In the genomic region with DNA sequence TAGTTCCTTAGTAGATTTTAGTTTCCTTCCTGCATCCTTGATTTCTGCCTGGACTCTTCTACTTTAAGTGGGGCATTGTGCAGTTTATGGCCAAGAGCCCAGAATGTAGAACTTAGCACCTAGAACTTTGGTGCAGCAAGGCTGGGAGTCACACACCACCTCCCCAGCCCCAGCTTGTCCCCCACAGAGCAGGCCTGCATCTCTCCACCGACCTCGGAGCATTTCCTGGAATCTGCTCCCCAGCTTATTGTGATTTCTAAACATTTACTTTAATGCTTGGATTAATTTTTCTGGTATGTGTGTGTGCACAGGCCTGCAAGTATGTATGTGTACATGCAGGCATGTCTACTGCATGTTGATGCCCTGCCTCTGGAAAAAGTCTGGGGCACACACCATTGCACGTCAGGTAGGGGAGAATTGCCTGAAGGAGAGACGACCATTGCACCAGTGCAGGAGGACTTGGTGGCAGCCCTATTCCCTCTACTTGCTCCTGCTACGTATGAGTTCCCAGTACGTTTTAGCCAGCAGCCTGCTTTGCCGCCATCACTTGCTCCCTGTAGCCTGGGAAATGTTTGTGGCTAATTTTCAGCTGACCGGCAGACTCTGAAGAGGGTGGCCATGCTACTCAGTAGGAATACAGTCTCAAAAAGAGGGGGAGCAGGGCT, we compare ENCODE assay signal across 22 cellular contexts.
"Had no signal": no experiment of that assay in that cellular context is flagged by ENCODE, and none has a peak within 500 bp of the region (broad histone marks: within the 10 kb centered on the region; RNA-seq: fewer than 3 reads in every experiment).

No MANE protein-coding gene starts in this region.

- H3K4me1 ChIP-seq: colonic mucosa had no signal

- H3K9me3 Mint-ChIP-seq: activated CD4-positive, alpha-beta memory T cell treated with anti-CD3 and anti-CD28 coated beads for 36 hours; activated CD4-positive, alpha-beta T cell treated with anti-CD3 and anti-CD28 coated beads, Interleukin-2, amount 10 ng/mL, durations not matched to agents 24 days and 14 days; activated T-cell treated with anti-CD3 and anti-CD28 coated beads, Interleukin-2, amount 50 U/mL, for 4 hours; activated T-helper 17 cell treated with anti-CD3 and anti-CD28 coated beads, Interleukin-2, amount 50 U/mL, for 72 hours had no signal

- DNase-seq: activated CD4-positive, alpha-beta memory T cell treated with anti-CD3 and anti-CD28 coated beads for 36 hours; activated CD4-positive, alpha-beta T cell treated with anti-CD3 and anti-CD28 coated beads for 36 hours; activated CD4-positive, alpha-beta T cell treated with anti-CD3 and anti-CD28 coated beads, Interleukin-2, amount 10 ng/mL, durations not matched to agents 24 days and 14 days; activated CD4-positive, CD25-positive, alpha-beta regulatory T cell; activated CD4-positive, CD25-positive, alpha-beta regulatory T cell treated with anti-CD3 and anti-CD28 coated beads, Interleukin-2, amount 50 U/mL, for 72 hours; activated CD8-positive, alpha-beta T cell treated with anti-CD3 and anti-CD28 coated beads, Interleukin-2, amount 10 ng/mL, durations not matched to agents 7 days and 5 days; activated effector memory CD4-positive, alpha-beta T cell treated with Interleukin-2 at 50 U/mL for 16 hours; activated gamma-delta T cell treated with Interleukin-2 at 50 U/mL for 16 hours; activated naive CD4-positive, alpha-beta T cell treated with anti-CD3 and anti-CD28 coated beads, Interleukin-2, amount 50 U/mL, for 16 hours; activated naive CD4-positive, alpha-beta T cell treated with Interleukin-2 at 50 U/mL for 16 hours; activated T-cell treated with anti-CD3 and anti-CD28 coated beads, Interleukin-2, amount 50 U/mL, for 4 hours; amniotic stem cell; anterior cingulate cortex; brain microvascular endothelial cell; caudate nucleus; colonic mucosa; effector CD8-positive, alpha-beta T cell; foreskin fibroblast; T-helper 2 cell had no signal

- H3K36me3 ChIP-seq: brain microvascular endothelial cell, colonic mucosa had no signal

- H3K4me3 Mint-ChIP-seq: activated CD4-positive, alpha-beta memory T cell treated with anti-CD3 and anti-CD28 coated beads for 36 hours; activated CD4-positive, alpha-beta T cell treated with anti-CD3 and anti-CD28 coated beads for 36 hours; activated CD4-positive, alpha-beta T cell treated with anti-CD3 and anti-CD28 coated beads, Interleukin-2, amount 10 ng/mL, durations not matched to agents 24 days and 14 days; activated CD8-positive, alpha-beta T cell treated with anti-CD3 and anti-CD28 coated beads, Interleukin-2, amount 10 ng/mL, durations not matched to agents 7 days and 5 days; activated naive CD8-positive, alpha-beta T cell; activated T-cell treated with anti-CD3 and anti-CD28 coated beads, Interleukin-2, amount 50 U/mL, for 4 hours; activated T-helper 17 cell treated with anti-CD3 and anti-CD28 coated beads, Interleukin-2, amount 50 U/mL, for 72 hours had no signal

- H3K36me3 Mint-ChIP-seq: activated CD4-positive, alpha-beta memory T cell treated with anti-CD3 and anti-CD28 coated beads for 36 hours; activated naive CD8-positive, alpha-beta T cell had no signal

- H3K4me1 Mint-ChIP-seq: activated T-helper 17 cell treated with anti-CD3 and anti-CD28 coated beads, Interleukin-2, amount 50 U/mL, for 72 hours had no signal

- H3K27ac Mint-ChIP-seq: activated CD4-positive, alpha-beta memory T cell treated with anti-CD3 and anti-CD28 coated beads for 36 hours; activated CD4-positive, alpha-beta T cell treated with anti-CD3 and anti-CD28 coated beads for 36 hours; activated CD4-positive, alpha-beta T cell treated with anti-CD3 and anti-CD28 coated beads, Interleukin-2, amount 10 ng/mL, durations not matched to agents 24 days and 14 days; activated CD8-positive, alpha-beta T cell treated with anti-CD3 and anti-CD28 coated beads, Interleukin-2, amount 10 ng/mL, durations not matched to agents 7 days and 5 days; activated naive CD8-positive, alpha-beta T cell; activated T-helper 17 cell treated with anti-CD3 and anti-CD28 coated beads, Interleukin-2, amount 50 U/mL, for 72 hours had no signal

- ATAC-seq: activated CD4-positive, alpha-beta T cell treated with anti-CD3 and anti-CD28 coated beads for 36 hours; activated CD8-positive, alpha-beta T cell treated with anti-CD3 and anti-CD28 coated beads, Interleukin-2, amount 10 ng/mL, durations not matched to agents 7 days and 5 days; activated T-cell treated with anti-CD3 and anti-CD28 coated beads, Interleukin-2, amount 50 U/mL, for 4 hours; activated T-helper 17 cell treated with anti-CD3 and anti-CD28 coated beads, Interleukin-2, amount 50 U/mL, for 72 hours had no signal

- H3K4me3 ChIP-seq: colonic mucosa had no signal

- H3K9me3 ChIP-seq: colonic mucosa had no signal

- H3K27me3 ChIP-seq: brain microvascular endothelial cell, colonic mucosa had no signal

- H3K27ac ChIP-seq: brain microvascular endothelial cell, colonic mucosa, epithelial cell of prostate had no signal
